1 cellular context compared by ENCODE assay signal in the genomic region with DNA sequence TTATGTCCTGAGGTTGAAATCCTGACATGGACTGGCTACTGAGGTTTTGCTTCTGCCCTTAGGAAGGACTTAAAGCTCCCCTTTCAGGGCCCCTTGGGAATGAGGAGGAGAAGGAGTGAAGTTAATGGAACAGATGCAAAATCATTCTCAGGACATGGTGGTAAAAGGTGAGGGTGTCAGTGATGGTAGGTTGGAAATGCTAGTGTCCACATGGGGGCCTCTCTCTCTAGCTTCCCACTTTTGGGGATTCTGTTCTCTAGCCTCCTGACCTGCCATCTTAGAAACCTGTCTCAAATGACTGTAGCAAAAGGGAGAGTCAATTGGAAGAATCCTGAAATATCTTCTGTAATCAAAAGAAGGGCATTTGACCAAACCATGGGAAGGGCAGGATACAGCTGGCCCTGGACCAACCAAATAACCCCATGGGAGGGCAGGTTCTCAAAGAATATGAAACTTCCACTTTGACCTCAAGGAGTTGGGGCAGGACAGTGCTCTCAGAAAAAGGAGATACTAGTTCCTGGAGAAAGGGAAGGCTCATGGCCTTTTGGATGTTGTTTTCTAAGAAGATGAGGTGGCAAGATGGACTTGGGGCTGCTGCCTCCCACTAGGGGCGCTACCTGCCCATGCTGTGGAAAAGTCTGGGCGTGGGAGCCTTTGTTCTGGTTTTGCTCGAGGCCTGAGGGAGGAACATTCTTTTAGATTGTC.
TF ChIP-seq lines count a peak whose summit lies in the region.

No MANE protein-coding gene starts in this region.

TF ChIP-seq in H1, 55 proteins besides CTCF, POLR2A, EP300 and RAD21:
- TF ChIP-seq TAF7 (optimal IDR thresholded peaks at IDR 0.05; ENCODE audit: borderline replicate concordance, low read depth, low read length) (no peak), SUZ12 (IDR thresholded peaks at IDR 0.05; ENCODE audit: low read length) (no peak), CHD1 (IDR thresholded peaks at IDR 0.05; ENCODE audit: low read depth, low read length) (no peak), YY1 (IDR thresholded peaks at IDR 0.05; ENCODE audit: low read depth, low read length) (0 out of 2 replicates have a peak, but pooled peaks have one; percentile 23), CBX5 (IDR thresholded peaks at IDR 0.05; ENCODE audit: low read depth, low read length) (no peak), SP4 (IDR thresholded peaks at IDR 0.05; ENCODE audit: low read length) (no peak), NANOG (IDR thresholded peaks at IDR 0.05; ENCODE audit: insufficient read depth, low read depth, low read length, poor library complexity, severe bottlenecking) (no peak)
- TF ChIP-seq, protein P1, sequence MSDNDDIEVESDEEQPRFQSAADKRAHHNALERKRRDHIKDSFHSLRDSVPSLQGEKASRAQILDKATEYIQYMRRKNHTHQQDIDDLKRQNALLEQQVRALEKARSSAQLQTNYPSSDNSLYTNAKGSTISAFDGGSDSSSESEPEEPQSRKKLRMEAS (IDR thresholded peaks at IDR 0.05), result peak; percentile 55
- TF ChIP-seq, protein P2, sequence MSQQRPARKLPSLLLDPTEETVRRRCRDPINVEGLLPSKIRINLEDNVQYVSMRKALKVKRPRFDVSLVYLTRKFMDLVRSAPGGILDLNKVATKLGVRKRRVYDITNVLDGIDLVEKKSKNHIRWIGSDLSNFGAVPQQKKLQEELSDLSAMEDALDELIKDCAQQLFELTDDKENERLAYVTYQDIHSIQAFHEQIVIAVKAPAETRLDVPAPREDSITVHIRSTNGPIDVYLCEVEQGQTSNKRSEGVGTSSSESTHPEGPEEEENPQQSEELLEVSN (IDR thresholded peaks at IDR 0.05), result 0 out of 2 replicates have a peak, but pooled peaks have one; percentile 22
